In the genomic region with DNA sequence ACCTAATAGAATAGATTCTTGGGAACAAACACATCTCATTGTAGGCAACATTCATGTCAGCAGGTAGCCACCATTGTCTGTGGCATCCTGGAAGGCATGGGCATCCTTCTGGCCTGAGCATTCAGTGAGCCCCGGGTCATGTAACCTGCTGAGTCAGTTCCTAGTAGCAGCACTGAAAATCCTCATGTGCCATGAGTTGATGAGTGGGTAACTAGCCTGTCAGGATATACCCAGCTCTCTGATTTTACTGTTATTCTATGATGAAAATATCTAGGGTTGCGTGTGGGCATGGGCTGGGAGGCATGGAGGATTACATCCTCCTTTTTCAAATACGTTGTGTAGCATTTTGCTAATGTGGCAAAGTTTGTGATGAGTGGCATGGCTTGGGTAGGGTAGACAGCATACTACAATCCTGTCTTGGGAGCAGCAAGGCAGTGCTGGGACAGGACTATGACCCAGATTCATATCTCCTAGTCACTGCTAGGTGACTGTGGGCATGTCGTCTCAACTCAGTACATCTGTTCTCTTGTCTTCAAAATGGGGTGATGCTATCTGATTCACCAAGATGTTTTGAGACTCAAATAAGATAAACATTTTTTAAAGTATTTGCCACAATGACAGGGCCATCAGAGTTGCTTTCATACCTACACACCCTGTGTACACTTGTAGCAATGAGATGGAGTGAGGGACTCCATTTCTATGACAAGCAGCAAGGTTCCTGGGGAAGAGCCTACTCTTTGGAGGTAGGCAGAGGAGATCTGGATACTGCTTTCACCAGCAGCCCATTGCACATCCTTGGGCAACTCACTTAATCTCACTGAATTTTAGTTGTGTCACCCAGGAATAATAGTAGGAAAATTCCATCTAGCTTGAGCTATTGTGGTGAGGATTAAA, we compare ENCODE assay signal across 9 cellular contexts.
DNase-seq lines count a peak whose midpoint lies in the region; ATAC-seq and TF ChIP-seq lines count a peak whose summit lies in the region.
"Had no signal": no experiment of that assay in that cellular context is flagged by ENCODE, and none has a peak within 500 bp of the region (broad histone marks: within the 10 kb centered on the region; RNA-seq: fewer than 3 reads in every experiment).

No MANE protein-coding gene starts in this region.

- H3K4me1 ChIP-seq in esophagus squamous epithelium = peaks cover 25 to 64% (median 38%) of the 10 kb centered on the region in 3 donors
- no peaks in the 10 kb centered on the region for H3K4me1 ChIP-seq in psoas muscle

- TF ChIP-seq POLR2A in esophagus squamous epithelium (IDR thresholded peaks at IDR 0.05) = no peak

- peaks cover 75% of the 10 kb centered on the region for H3K4me1 Mint-ChIP-seq in activated CD4-positive, alpha-beta T cell treated with anti-CD3 and anti-CD28 coated beads, Interleukin-2, amount 10 ng/mL, durations not matched to agents 24 days and 14 days
- H3K4me1 Mint-ChIP-seq in T-helper 2 cell treated with Interferon-gamma antibody and Interleukin-4, amounts not matched to agents 5 μg/mL and 100 μg/mL, for 36 hours (ENCODE audit: low read depth) = peaks cover 77% of the 10 kb centered on the region
- H3K4me1 Mint-ChIP-seq in stimulated activated naive B cell treated with anti-CD40 and anti-IgM and Interleukin-4, amounts not matched to agents 10 μg/mL and 1 μg/mL and 100 μg/mL, for 72 hours = peaks cover 50 to 76% of the 10 kb centered on the region in 2 donors
- H3K4me1 Mint-ChIP-seq in glutamatergic neuron (ENCODE audit: low read depth, unreplicated experiment) = peaks cover 4% of the 10 kb centered on the region

- no peaks in the 10 kb centered on the region for H3K27me3 Mint-ChIP-seq in activated CD4-positive, alpha-beta T cell treated with anti-CD3 and anti-CD28 coated beads, Interleukin-2, amount 10 ng/mL, durations not matched to agents 24 days and 14 days
- no peaks in the 10 kb centered on the region for H3K27me3 Mint-ChIP-seq in T-helper 2 cell treated with Interferon-gamma antibody and Interleukin-4, amounts not matched to agents 5 μg/mL and 100 μg/mL, for 36 hours (ENCODE audit: low read depth)
- H3K27me3 Mint-ChIP-seq in stimulated activated naive B cell treated with anti-CD40 and anti-IgM and Interleukin-4, amounts not matched to agents 10 μg/mL and 1 μg/mL and 100 μg/mL, for 72 hours = no peaks in the 10 kb centered on the region
- H3K27me3 Mint-ChIP-seq in glutamatergic neuron (ENCODE audit: unreplicated experiment) = peaks cover 2% of the 10 kb centered on the region

- peak overlapping the region; percentile 63 to 75 (median 68) for H3K27ac ChIP-seq in esophagus squamous epithelium
- no peak overlapping the region for H3K27ac ChIP-seq in psoas muscle

- no peaks in the 10 kb centered on the region for H3K9me3 ChIP-seq in esophagus squamous epithelium
- H3K9me3 ChIP-seq in psoas muscle = no peaks in the 10 kb centered on the region

- peaks cover 32% of the 10 kb centered on the region for H3K36me3 Mint-ChIP-seq in activated CD4-positive, alpha-beta T cell treated with anti-CD3 and anti-CD28 coated beads, Interleukin-2, amount 10 ng/mL, durations not matched to agents 24 days and 14 days (ENCODE audit: low read depth)
- H3K36me3 Mint-ChIP-seq in T-helper 2 cell treated with Interferon-gamma antibody and Interleukin-4, amounts not matched to agents 5 μg/mL and 100 μg/mL, for 36 hours (ENCODE audit: low read depth) = peaks cover 29% of the 10 kb centered on the region
- H3K36me3 Mint-ChIP-seq in stimulated activated naive B cell treated with anti-CD40 and anti-IgM and Interleukin-4, amounts not matched to agents 10 μg/mL and 1 μg/mL and 100 μg/mL, for 72 hours = peaks cover 31 to 39% of the 10 kb centered on the region in 2 donors
- peaks cover 17% of the 10 kb centered on the region for H3K36me3 Mint-ChIP-seq in glutamatergic neuron (ENCODE audit: unreplicated experiment)

- H3K4me3 Mint-ChIP-seq in activated CD4-positive, alpha-beta T cell treated with anti-CD3 and anti-CD28 coated beads, Interleukin-2, amount 10 ng/mL, durations not matched to agents 24 days and 14 days = peak overlapping the region; percentile 45
- H3K4me3 Mint-ChIP-seq in T-helper 2 cell treated with Interferon-gamma antibody and Interleukin-4, amounts not matched to agents 5 μg/mL and 100 μg/mL, for 36 hours = peak overlapping the region; percentile 52
- H3K4me3 Mint-ChIP-seq in stimulated activated naive B cell treated with anti-CD40 and anti-IgM and Interleukin-4, amounts not matched to agents 10 μg/mL and 1 μg/mL and 100 μg/mL, for 72 hours = no peak overlapping the region
- no peak overlapping the region for H3K4me3 Mint-ChIP-seq in glutamatergic neuron (ENCODE audit: unreplicated experiment)

- H3K9me3 Mint-ChIP-seq in activated CD4-positive, alpha-beta T cell treated with anti-CD3 and anti-CD28 coated beads, Interleukin-2, amount 10 ng/mL, durations not matched to agents 24 days and 14 days = peaks cover 14% of the 10 kb centered on the region
- H3K9me3 Mint-ChIP-seq in T-helper 2 cell treated with Interferon-gamma antibody and Interleukin-4, amounts not matched to agents 5 μg/mL and 100 μg/mL, for 36 hours = peaks cover 10% of the 10 kb centered on the region
- H3K9me3 Mint-ChIP-seq in stimulated activated naive B cell treated with anti-CD40 and anti-IgM and Interleukin-4, amounts not matched to agents 10 μg/mL and 1 μg/mL and 100 μg/mL, for 72 hours = peaks cover 4 to 6% of the 10 kb centered on the region in 2 donors
- H3K9me3 Mint-ChIP-seq in glutamatergic neuron (ENCODE audit: unreplicated experiment) = peaks cover 2% of the 10 kb centered on the region

- intact Hi-C loops in activated CD4-positive, alpha-beta T cell treated with anti-CD3 and anti-CD28 coated beads, Interleukin-2, amount 10 ng/mL, durations not matched to agents 24 days and 14 days (cut with micrococcal nuclease) = loop anchor here (10.0 kb wide), 2 partner anchors 864 to 1096 kb away; partner anchors contain the start of genes TENT5C and VANGL1
- intact Hi-C loops in esophagus squamous epithelium (cut with DNase I) = no loop called here
- intact Hi-C loops in cardiac septum (cut with DNase I) = no loop called here
- intact Hi-C loops in psoas muscle (cut with DNase I) = no loop called here

- no peak for DNase-seq in activated CD4-positive, alpha-beta T cell treated with anti-CD3 and anti-CD28 coated beads, Interleukin-2, amount 10 ng/mL, durations not matched to agents 24 days and 14 days
- DNase-seq in activated CD4-positive, alpha-beta T cell treated with anti-CD3 and anti-CD28 coated beads for 4 hours = no peak
- peak; percentile 40 for DNase-seq in T-helper 2 cell treated with Interferon-gamma antibody and Interleukin-4, amounts not matched to agents 5 μg/mL and 100 μg/mL, for 36 hours (ENCODE audit: low spot score)
- DNase-seq in esophagus squamous epithelium (lab: John Stamatoyannopoulos, UW) (no peak), glutamatergic neuron (no peak), cardiac septum (ENCODE audit: low spot score) (no peak), psoas muscle (no peak)
- DNase-seq in stimulated activated naive B cell treated with anti-CD40 and anti-IgM and Interleukin-4, amounts not matched to agents 10 μg/mL and 1 μg/mL and 100 μg/mL, for 72 hours = no peak
- DNase-seq: NCI-H510A treated with DMSO at 0.1 percent for 48 hours had no signal

- 58 to 63% methylated on average over 4 of the region's 4 CpGs for WGBS in esophagus squamous epithelium, 2 donors
- 85 to 92% (median 87%) methylated on average over 4 of the region's 4 CpGs for WGBS in psoas muscle, 3 donors

- ATAC-seq in stimulated activated naive B cell treated with anti-CD40 and anti-IgM and Interleukin-4, amounts not matched to agents 10 μg/mL and 1 μg/mL and 100 μg/mL, for 72 hours (replicated peaks) = no peak
- ATAC-seq in psoas muscle = no peak

- H3K4me3 ChIP-seq in esophagus squamous epithelium (no peak overlapping the region), psoas muscle (no peak overlapping the region)

- H3K36me3 ChIP-seq in esophagus squamous epithelium = no peaks in the 10 kb centered on the region
- no peaks in the 10 kb centered on the region for H3K36me3 ChIP-seq in psoas muscle (ENCODE audit: insufficient read depth in 1 of 2, low read depth in 1 of 2)

- H3K27me3 ChIP-seq in esophagus squamous epithelium (no peaks in the 10 kb centered on the region), psoas muscle (ENCODE audit: insufficient read depth in 3 of 3, low read length in 2 of 3) (no peaks in the 10 kb centered on the region)

- peak overlapping the region; percentile 90 for H3K27ac Mint-ChIP-seq in activated CD4-positive, alpha-beta T cell treated with anti-CD3 and anti-CD28 coated beads, Interleukin-2, amount 10 ng/mL, durations not matched to agents 24 days and 14 days
- peak overlapping the region; percentile 93 for H3K27ac Mint-ChIP-seq in T-helper 2 cell treated with Interferon-gamma antibody and Interleukin-4, amounts not matched to agents 5 μg/mL and 100 μg/mL, for 36 hours
- H3K27ac Mint-ChIP-seq in stimulated activated naive B cell treated with anti-CD40 and anti-IgM and Interleukin-4, amounts not matched to agents 10 μg/mL and 1 μg/mL and 100 μg/mL, for 72 hours = peak overlapping the region; percentile 44
- no peak overlapping the region for H3K27ac Mint-ChIP-seq in glutamatergic neuron (ENCODE audit: unreplicated experiment)

- no peak for TF ChIP-seq CTCF in esophagus squamous epithelium (IDR thresholded peaks at IDR 0.05)
- no peak for TF ChIP-seq CTCF in glutamatergic neuron (IDR thresholded peaks at IDR 0.05; ENCODE audit: partially characterized antibody, unreplicated experiment)
- no peak for TF ChIP-seq CTCF in psoas muscle (IDR thresholded peaks at IDR 0.05)

Comparison
In these comparisons a context has a peak if more than half of its experiments do, and no peak if none do; other contexts are left out.
1. H3K4me3 Mint-ChIP-seq: peak in activated CD4-positive, alpha-beta T cell treated with anti-CD3 and anti-CD28 coated beads, Interleukin-2, amount 10 ng/mL, durations not matched to agents 24 days and 14 days (single experiment) and T-helper 2 cell treated with Interferon-gamma antibody and Interleukin-4, amounts not matched to agents 5 μg/mL and 100 μg/mL, for 36 hours (single experiment); none in stimulated activated naive B cell treated with anti-CD40 and anti-IgM and Interleukin-4, amounts not matched to agents 10 μg/mL and 1 μg/mL and 100 μg/mL, for 72 hours (0 of 2) and glutamatergic neuron (single experiment).